In the genomic region with DNA sequence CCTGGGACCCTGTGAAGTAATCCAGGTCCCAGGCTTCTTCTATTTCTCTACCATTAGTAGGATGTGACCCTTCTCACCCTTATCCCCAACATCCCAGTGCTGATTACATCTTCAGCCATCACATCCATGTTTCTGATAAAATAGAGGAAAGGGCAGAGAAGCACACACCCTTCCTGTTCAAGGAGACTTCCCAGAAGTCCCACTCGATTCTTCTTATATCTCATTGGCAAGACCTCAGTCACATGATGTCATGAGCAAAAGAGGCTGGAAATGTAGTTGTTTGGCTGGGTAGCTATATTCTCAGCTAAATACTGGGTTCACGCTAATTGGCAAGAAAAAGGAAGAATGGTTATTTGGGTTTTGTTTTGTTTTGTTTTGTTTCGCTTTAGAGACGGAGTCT, we compare ENCODE assay signal across 1 cellular context.
TF ChIP-seq lines count a peak whose summit lies in the region.

No MANE protein-coding gene starts in this region.

TF ChIP-seq in K562, 482 proteins besides CTCF, POLR2A, EP300 and RAD21:
- TF ChIP-seq POLR3A (IDR thresholded peaks at IDR 0.05; ENCODE audit: borderline replicate concordance, extremely low read depth, insufficient read depth, insufficient read length) (no peak), SMARCB1 (IDR thresholded peaks at IDR 0.05; ENCODE audit: insufficient read length, low read depth) (no peak), RAD51 (IDR thresholded peaks at IDR 0.05; ENCODE audit: borderline replicate concordance, low read depth) (no peak), NFIC (IDR thresholded peaks at IDR 0.05) (no peak), ZEB2 (IDR thresholded peaks at IDR 0.05) (no peak)
- TF ChIP-seq, protein P1, sequence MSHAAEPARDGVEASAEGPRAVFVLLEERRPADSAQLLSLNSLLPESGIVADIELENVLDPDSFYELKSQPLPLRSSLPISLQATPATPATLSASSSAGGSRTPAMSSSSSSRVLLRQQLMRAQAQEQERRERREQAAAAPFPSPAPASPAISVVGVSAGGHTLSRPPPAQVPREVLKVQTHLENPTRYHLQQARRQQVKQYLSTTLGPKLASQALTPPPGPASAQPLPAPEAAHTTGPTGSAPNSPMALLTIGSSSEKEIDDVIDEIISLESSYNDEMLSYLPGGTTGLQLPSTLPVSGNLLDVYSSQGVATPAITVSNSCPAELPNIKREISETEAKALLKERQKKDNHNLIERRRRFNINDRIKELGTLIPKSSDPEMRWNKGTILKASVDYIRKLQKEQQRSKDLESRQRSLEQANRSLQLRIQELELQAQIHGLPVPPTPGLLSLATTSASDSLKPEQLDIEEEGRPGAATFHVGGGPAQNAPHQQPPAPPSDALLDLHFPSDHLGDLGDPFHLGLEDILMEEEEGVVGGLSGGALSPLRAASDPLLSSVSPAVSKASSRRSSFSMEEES (CRISPR knock-in tag; IDR thresholded peaks at IDR 0.05) = peak; percentile 65
